Comparison of ENCODE assay signal across 14 cellular contexts in the genomic region with DNA sequence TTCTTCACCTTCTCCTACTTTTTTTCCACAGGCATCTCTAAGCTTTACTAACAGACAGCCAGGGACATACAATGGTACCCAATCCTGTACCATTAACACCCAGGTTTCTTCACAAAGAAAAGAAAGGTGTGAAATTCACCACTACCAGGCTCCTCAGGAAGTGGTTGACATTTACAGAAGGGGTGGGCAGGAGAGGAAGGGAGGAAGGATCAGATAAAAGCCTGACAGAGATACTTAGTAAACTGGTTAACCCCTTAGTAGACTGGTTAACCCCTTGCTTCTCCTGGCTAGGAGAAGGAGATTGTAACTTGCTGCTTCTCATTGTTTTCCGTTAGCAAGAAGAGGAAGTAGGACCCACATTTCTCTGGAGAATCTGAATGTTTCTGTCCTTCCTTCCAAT. TPM values are rescaled to one million over a fixed set of nuclear protein-coding genes. Genes with fewer than 3 reads are reported as not detected.
DNase-seq lines count a peak whose midpoint lies in the region; ATAC-seq and TF ChIP-seq lines count a peak whose summit lies in the region.
"Had no signal": no experiment of that assay in that cellular context is flagged by ENCODE, and none has a peak within 500 bp of the region (broad histone marks: within the 10 kb centered on the region; RNA-seq: fewer than 3 reads in every experiment).

No MANE protein-coding gene starts in this region.

- H3K9me3 ChIP-seq in Caco-2, result no peaks in the 10 kb centered on the region

- H3K4me3 ChIP-seq in NB4 (ENCODE audit: low read depth, low read length) (no peak overlapping the region), Caco-2 (ENCODE audit: low read depth, low read length) (no peak overlapping the region)

- intact Hi-C loops in Caco-2 (cut with micrococcal nuclease; ENCODE audit: unreplicated experiment), result no loop called here

- CTCF ChIA-PET in Caco-2 (lab: Charles Lee), result no interaction called here

- H3K4me1 Mint-ChIP-seq in activated naive CD8-positive, alpha-beta T cell (ENCODE audit: low read depth), result peaks cover 73% of the 10 kb centered on the region
- H3K4me1 Mint-ChIP-seq in Caco-2 (ENCODE audit: low read depth, unreplicated experiment), result no peaks in the 10 kb centered on the region

- no peaks in the 10 kb centered on the region for H3K27me3 ChIP-seq in Caco-2 (replicated peaks; ENCODE audit: control insufficient read depth, insufficient read depth, low read length)

- H3K27ac Mint-ChIP-seq in activated naive CD8-positive, alpha-beta T cell, result peak overlapping the region; percentile 91
- no peak overlapping the region for H3K27ac Mint-ChIP-seq in Caco-2 (ENCODE audit: unreplicated experiment)
- H3K27ac Mint-ChIP-seq: activated B cell treated with CpG ODN at 0.5 μM for 24 hours, progenitor cell of endocrine pancreas had no signal

- TF ChIP-seq POLR2A in NB4 (IDR thresholded peaks at IDR 0.05; ENCODE audit: extremely low read depth, insufficient read length), result no peak

- no peak for ATAC-seq in HG03135 (IDR thresholded peaks at IDR 0.05; ENCODE audit: unreplicated experiment)
- ATAC-seq: left lobe of liver had no signal

- peaks cover 7% of the 10 kb centered on the region for H3K36me3 Mint-ChIP-seq in activated naive CD8-positive, alpha-beta T cell
- no peaks in the 10 kb centered on the region for H3K36me3 Mint-ChIP-seq in Caco-2 (ENCODE audit: insufficient read depth, unreplicated experiment)

- H3K4me3 Mint-ChIP-seq in activated naive CD8-positive, alpha-beta T cell, result peak overlapping the region; percentile 83
- H3K4me3 Mint-ChIP-seq in Caco-2 (ENCODE audit: unreplicated experiment), result no peak overlapping the region
- H3K4me3 Mint-ChIP-seq: activated B cell treated with CpG ODN at 0.5 μM for 24 hours had no signal

- no peaks in the 10 kb centered on the region for H3K27me3 Mint-ChIP-seq in activated naive CD8-positive, alpha-beta T cell
- H3K27me3 Mint-ChIP-seq in Caco-2 (ENCODE audit: insufficient read depth, unreplicated experiment), result no peaks in the 10 kb centered on the region
- H3K27me3 Mint-ChIP-seq: activated B cell treated with CpG ODN at 0.5 μM for 24 hours had no signal

- BruUV-seq in Caco-2 (replicated peaks; lab: Mats Ljungman, UMichigan), result no TSS peak

- peak; percentile 48 for DNase-seq in activated gamma-delta T cell treated with Interleukin-2 at 50 U/mL for 16 hours
- DNase-seq in activated gamma-delta T cell (lab: John Stamatoyannopoulos, UW), result no peak
- DNase-seq in NB4 (ENCODE audit: low read depth), result peak; percentile 53
- DNase-seq in stimulated activated CD8-positive, alpha-beta memory T cell treated with anti-CD3 and anti-CD28 coated beads, Interleukin-7, amount 100 ng/mL, for 1 hour (ENCODE audit: low read depth in 2 of 2), result peak; percentile 10 to 20
- DNase-seq in Caco-2, result no peak
- DNase-seq in AG08396 (ENCODE audit: low spot score), result no peak
- DNase-seq: activated B cell treated with CpG ODN at 0.5 μM for 24 hours, caudate nucleus, NCI-H1436 had no signal

- H3K4me1 ChIP-seq in Caco-2, result no peaks in the 10 kb centered on the region

- peaks cover 3% of the 10 kb centered on the region for H3K9me3 Mint-ChIP-seq in activated naive CD8-positive, alpha-beta T cell (ENCODE audit: low read depth)
- H3K9me3 Mint-ChIP-seq in Caco-2 (ENCODE audit: unreplicated experiment), result no peaks in the 10 kb centered on the region
- H3K9me3 Mint-ChIP-seq: activated B cell treated with CpG ODN at 0.5 μM for 24 hours had no signal

- no peaks in the 10 kb centered on the region for H3K36me3 ChIP-seq in Caco-2 (ENCODE audit: control insufficient read depth, insufficient read depth, low read length)

- POLR2A ChIA-PET in Caco-2 (lab: Charles Lee), result no interaction called here

- TF ChIP-seq CTCF in NB4 (IDR thresholded peaks at IDR 0.05; ENCODE audit: low read depth, low read length), result no peak
- no peak for TF ChIP-seq CTCF in Caco-2 (IDR thresholded peaks at IDR 0.05; ENCODE audit: insufficient read depth in 1 of 2, low read depth in 1 of 2, low read length in 1 of 2, severe bottlenecking in 1 of 2, unreplicated experiment in 1 of 2)

RNA-seq across cellular contexts. Expression of a gene that starts 7.2 kb away (rescaled TPM):
- 1.5 and 1.7 TPM in 2 replicates for total RNA-seq in Caco-2 (2022)
- total RNA-seq: activated B cell treated with CpG ODN at 0.5 μM for 24 hours, OCI-LY7 had no signal

Comparison
In these comparisons a context has a peak if more than half of its experiments do, and no peak if none do; other contexts are left out.
1. DNase-seq: peak in activated gamma-delta T cell treated with Interleukin-2 at 50 U/mL for 16 hours (single experiment), NB4 (single experiment) and stimulated activated CD8-positive, alpha-beta memory T cell treated with anti-CD3 and anti-CD28 coated beads, Interleukin-7, amount 100 ng/mL, for 1 hour (2 of 2); none in activated gamma-delta T cell (single experiment), Caco-2 (0 of 2) and AG08396 (single experiment).